8 cellular contexts compared by ENCODE assay signal in the genomic region with DNA sequence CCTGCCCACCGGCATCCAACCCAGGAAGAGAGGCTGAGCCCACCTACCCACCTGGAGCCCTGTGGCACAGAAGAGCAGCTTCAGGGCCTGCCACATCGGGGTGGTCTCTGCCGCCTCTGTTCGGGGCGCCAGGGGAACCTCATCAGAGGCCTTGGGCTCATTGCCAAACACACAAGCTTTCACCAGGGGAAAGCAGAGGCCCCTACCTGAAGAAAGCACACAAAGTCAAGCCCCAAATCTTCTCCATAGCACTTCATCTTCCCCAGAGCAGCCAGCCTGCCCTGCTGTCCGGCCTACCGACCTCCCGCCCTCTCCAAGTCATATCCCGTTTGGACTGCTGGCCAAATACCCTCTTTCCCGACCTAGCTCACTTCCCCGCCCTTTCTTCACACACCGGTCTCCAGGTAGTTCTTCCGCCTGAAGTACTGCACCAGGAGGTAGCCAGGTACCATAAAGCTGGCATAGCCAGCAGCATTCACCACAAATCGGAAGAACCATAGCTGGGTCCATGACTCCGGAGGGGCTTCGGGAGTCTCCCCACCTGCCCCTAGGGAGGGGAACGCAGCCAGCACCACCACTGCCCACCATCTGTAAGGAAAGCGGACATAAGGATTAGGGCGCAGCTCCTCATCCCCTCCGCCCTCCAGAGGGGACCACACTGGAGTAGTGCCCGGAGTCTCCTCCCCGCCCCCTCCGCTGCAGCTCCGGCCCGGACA. TPM values are rescaled to one million over a fixed set of nuclear protein-coding genes. Genes with fewer than 3 reads are reported as not detected.
A peak's percentile ranks its signal among the peaks of the same experiment; 100 is the strongest.
DNase-seq lines count a peak whose midpoint lies in the region; ATAC-seq and TF ChIP-seq lines count a peak whose summit lies in the region.

No MANE protein-coding gene starts in this region.

- H3K4me3 Mint-ChIP-seq in memory B cell = peak overlapping the region; percentile 80

- H3K36me3 ChIP-seq in mammary epithelial cell (ENCODE audit: insufficient read depth, low read length) (peaks cover 29% of the 10 kb centered on the region), upper lobe of left lung (peaks cover 31 to 69% (median 50%) of the 10 kb centered on the region in 4 donors)

- CTCF ChIA-PET in mammary epithelial cell (lab: Charles Lee; ENCODE audit: low non-redundant PET) = interaction anchor here (0.6 kb wide), 2 partner anchors 32 to 82 kb away, joined by 3 read pairs; no protein-coding TSS in a partner anchor

- peak overlapping the region; percentile 94 for H3K27ac Mint-ChIP-seq in memory B cell

- DNase-seq in GM10266 (ENCODE audit: extremely low spot score) = peak; percentile 28
- DNase-seq in NAMALWA (ENCODE audit: low spot score) = peak; percentile 61
- peak; percentile 47 for DNase-seq in mammary epithelial cell
- DNase-seq in memory B cell (ENCODE audit: low spot score in 2 of 2) = no peak
- DNase-seq in upper lobe of left lung = peak in 1 of 2 donors; percentile 41
- DNase-seq in NOMO-1 treated with DMSO at 0.1 percent for 48 hours (lab: John Stamatoyannopoulos, UW; ENCODE audit: unreplicated experiment) = no peak
- DNase-seq in NCI-H2196 treated with DMSO at 0.1 percent for 48 hours (lab: John Stamatoyannopoulos, UW; ENCODE audit: unreplicated experiment) = no peak

- 6% methylated on average over 17 of the region's 25 CpGs for WGBS in mammary epithelial cell (ENCODE audit: low coverage, missing lambda C conversion rate)
- 6 to 12% methylated on average over 16 to 17 of the region's 25 CpGs for WGBS in upper lobe of left lung, 2 donors

- H3K27me3 ChIP-seq in mammary epithelial cell (ENCODE audit: insufficient read depth, low read length) (no peaks in the 10 kb centered on the region), upper lobe of left lung (no peaks in the 10 kb centered on the region)

- H3K9me3 ChIP-seq in mammary epithelial cell (replicated peaks; ENCODE audit: insufficient read depth, low read length) (no peaks in the 10 kb centered on the region), upper lobe of left lung (no peaks in the 10 kb centered on the region)

- H3K4me3 ChIP-seq in mammary epithelial cell (replicated peaks in 1 of 3; ENCODE audit: insufficient read depth in 1 of 3, low read depth in 2 of 3, low read length in 3 of 3) (peak overlapping the region; percentile 85 to 90 (median 87)), upper lobe of left lung (peak overlapping the region; percentile 45 to 98 (median 92))

- peaks cover 54% of the 10 kb centered on the region for H3K79me2 ChIP-seq in mammary epithelial cell (ENCODE audit: insufficient read depth, low read length)

- peaks cover 29% of the 10 kb centered on the region for H3K36me3 Mint-ChIP-seq in memory B cell

- peak overlapping the region; percentile 72 for H3K9ac ChIP-seq in mammary epithelial cell (ENCODE audit: insufficient read depth, low read length)

- peaks cover 13% of the 10 kb centered on the region for H3K4me1 ChIP-seq in mammary epithelial cell (ENCODE audit: insufficient read depth, low read length)
- peaks cover 10 to 22% (median 17%) of the 10 kb centered on the region in 4 donors for H3K4me1 ChIP-seq in upper lobe of left lung

- H3K27ac ChIP-seq in mammary epithelial cell (ENCODE audit: insufficient read depth, low read depth, low read length) (peak overlapping the region; percentile 69), upper lobe of left lung (peak overlapping the region; percentile 85 to 97 (median 89))

- no peak for ATAC-seq in memory B cell (ENCODE audit: low read depth)
- ATAC-seq in upper lobe of left lung (ENCODE audit: low FRiP score in 2 of 2) = peak; percentile 0 to 76
- no peak for ATAC-seq in HG02981 (IDR thresholded peaks at IDR 0.05; ENCODE audit: unreplicated experiment)

- H4K20me1 ChIP-seq in mammary epithelial cell (ENCODE audit: insufficient read depth, low read length) = peaks cover 6% of the 10 kb centered on the region

- in situ Hi-C loops in mammary epithelial cell (cut with MboI; ENCODE audit: low sequenced_read_pairs in 2 of 2) = no loop called here

- H3K4me1 Mint-ChIP-seq in memory B cell = peaks cover 55% of the 10 kb centered on the region

- no peaks in the 10 kb centered on the region for H3K27me3 Mint-ChIP-seq in memory B cell

- no TSS peak for BruUV-seq in mammary epithelial cell (replicated peaks; lab: Mats Ljungman, UMichigan)

- peak overlapping the region; percentile 79 for H3K4me2 ChIP-seq in mammary epithelial cell (ENCODE audit: insufficient read depth, low read depth, low read length)

- intact Hi-C loops in mammary epithelial cell (cut with micrococcal nuclease) = loop anchor here (1.0 to 5.0 kb wide), 6 partner anchors 9 to 160 kb away; a partner anchor contains a TSS

- peak overlapping the region; percentile 86 for H2AFZ ChIP-seq in mammary epithelial cell (ENCODE audit: low read depth, low read length)

- no peak for TF ChIP-seq POLR2A in upper lobe of left lung (IDR thresholded peaks at IDR 0.05)

- no peaks in the 10 kb centered on the region for H3K9me3 Mint-ChIP-seq in memory B cell

- dilution Hi-C loops in mammary epithelial cell (cut with HindIII; ENCODE audit: low sequenced_read_pairs) = loop anchor here (5.0 kb wide), 2 partner anchors 74 to 81 kb away; no protein-coding TSS in a partner anchor

- TF ChIP-seq EP300 in upper lobe of left lung (IDR thresholded peaks at IDR 0.05) = no peak

- no peak for TF ChIP-seq CTCF in GM10266 (IDR thresholded peaks at IDR 0.05; ENCODE audit: control insufficient read depth, insufficient read depth, low read depth, missing control alignments)
- TF ChIP-seq CTCF in mammary epithelial cell (conservative IDR thresholded peaks at IDR 0.05 in 1 of 2, IDR thresholded peaks at IDR 0.05 in 1 of 2; ENCODE audit: extremely low read depth in 1 of 2, insufficient read depth in 1 of 2, low read depth in 1 of 2, low read length in 2 of 2) = no peak
- TF ChIP-seq CTCF in upper lobe of left lung (IDR thresholded peaks at IDR 0.05) = no peak

RNA-seq across cellular contexts. Expression of a gene that starts 0.9 kb away (rescaled TPM):
- total RNA-seq in mammary epithelial cell (10 to 100 TPM; 72.6 to 76.3 TPM), upper lobe of left lung (10 to 100 TPM; 14.6 to 44.8 (median 29.8) TPM)
- 134 TPM for polyA plus RNA-seq in mammary epithelial cell
- polyA minus RNA-seq in mammary epithelial cell = 104 TPM

RNA-seq across cellular contexts. Expression of a gene that starts 8.9 kb away (rescaled TPM):
- total RNA-seq in mammary epithelial cell (10 to 100 TPM in 1 of 2 donors, 1 to 10 TPM in 1; 4.7 to 10.4 TPM), upper lobe of left lung (10 to 100 TPM in 5 of 6 donors, 1 to 10 TPM in 1; 7.8 to 27.0 (median 13.6) TPM)
- polyA plus RNA-seq in mammary epithelial cell = 6.6 TPM
- polyA minus RNA-seq in mammary epithelial cell = 2.8 TPM

RNA-seq across cellular contexts. Expression of a gene that starts 9.5 kb away (rescaled TPM):
- total RNA-seq in mammary epithelial cell (100 to 1,000 TPM; 872 to 986 TPM), upper lobe of left lung (100 to 1,000 TPM; 175 to 656 (median 471) TPM)
- 1,054 TPM for polyA plus RNA-seq in mammary epithelial cell
- polyA minus RNA-seq in mammary epithelial cell = 1,190 TPM

RNA-seq across cellular contexts. Expression of a gene that starts 13.8 kb away (rescaled TPM):
- total RNA-seq in mammary epithelial cell = not detected
- polyA plus RNA-seq in mammary epithelial cell = 0.01 TPM
- polyA minus RNA-seq in mammary epithelial cell = not detected
- not detected for total RNA-seq in upper lobe of left lung

RNA-seq across cellular contexts. Expression of a gene that starts 33.1 kb away (rescaled TPM):
- total RNA-seq in mammary epithelial cell (10 to 100 TPM; 45.7 to 55.5 TPM), upper lobe of left lung (10 to 100 TPM; 38.3 to 93.2 (median 45.8) TPM)
- 156 TPM for polyA plus RNA-seq in mammary epithelial cell
- 157 TPM for polyA minus RNA-seq in mammary epithelial cell

Comparison
In these comparisons a context has a peak if more than half of its experiments do, and no peak if none do; other contexts are left out.
1. DNase-seq: peak in GM10266 (single experiment), NAMALWA (single experiment) and mammary epithelial cell (single experiment); none in memory B cell (0 of 2), NOMO-1 treated with DMSO at 0.1 percent for 48 hours (single experiment) and NCI-H2196 treated with DMSO at 0.1 percent for 48 hours (single experiment).
2. ATAC-seq: peak in upper lobe of left lung (2 of 2); none in memory B cell (single experiment) and HG02981 (single experiment).